Comparison of ENCODE assay signal across 26 cellular contexts in the genomic region with DNA sequence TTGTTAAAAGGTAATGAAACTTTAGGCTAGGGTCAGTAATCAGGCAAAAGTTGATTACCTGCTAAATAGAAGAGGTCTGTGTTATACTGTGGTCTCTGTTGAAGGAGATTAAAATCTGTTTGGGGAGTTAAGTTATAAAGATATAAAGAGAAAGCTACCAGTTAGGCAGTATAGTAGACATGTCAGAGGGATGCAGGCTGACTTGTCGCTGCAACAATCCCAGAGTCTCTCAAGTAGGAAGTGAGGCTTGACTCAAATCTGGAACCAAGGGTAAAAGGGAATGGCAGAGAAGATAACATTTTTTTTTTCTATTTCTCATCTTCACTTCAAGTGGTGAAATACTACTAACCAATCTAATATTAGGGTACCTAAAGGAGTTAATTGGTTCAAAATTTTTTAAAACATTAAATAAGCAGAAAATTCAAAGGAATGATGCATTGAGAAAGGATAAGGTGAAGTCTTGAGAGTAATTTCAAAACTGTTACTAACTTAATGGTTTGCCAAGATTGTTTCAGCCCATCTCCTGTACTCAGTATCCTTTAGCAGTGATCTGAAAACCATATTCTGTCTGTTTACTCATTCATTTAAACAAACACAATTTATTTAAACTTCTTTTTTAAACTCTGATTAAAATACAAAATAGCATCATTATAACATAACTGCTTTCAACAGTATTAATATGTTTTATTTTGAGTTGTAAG.
"Had no signal": no experiment of that assay in that cellular context is flagged by ENCODE, and none has a peak within 500 bp of the region (broad histone marks: within the 10 kb centered on the region; RNA-seq: fewer than 3 reads in every experiment).

No MANE protein-coding gene starts in this region.

- H3K9me3 ChIP-seq: esophagus muscularis mucosa, heart right ventricle, left ventricle myocardium inferior, mucosa of descending colon, psoas muscle, sigmoid colon, stomach, thyroid gland, upper lobe of right lung had no signal

- H3K36me3 ChIP-seq: brain microvascular endothelial cell had no signal

- H3K27me3 ChIP-seq: brain microvascular endothelial cell, esophagus muscularis mucosa, heart right ventricle, sigmoid colon, stomach, thyroid gland, upper lobe of right lung had no signal

- H3K4me3 Mint-ChIP-seq: activated B cell treated with CpG ODN at 0.5 μM for 24 hours; dendritic cell treated with granulocyte-macrophage colony-stimulating factor and Interleukin-4, amounts not matched to agents 40 ng/mL and 50 ng/mL, for 4 days; endodermal cell; neural crest cell; stimulated activated naive B cell treated with anti-CD40 and anti-IgM and Interleukin-4, amounts not matched to agents 10 μg/mL and 1 μg/mL and 100 μg/mL, for 72 hours had no signal

- H3K27ac Mint-ChIP-seq: activated B cell treated with CpG ODN at 0.5 μM for 24 hours; activated naive CD8-positive, alpha-beta T cell treated with anti-CD3 and anti-CD28 coated beads, Interleukin-2, amount 10 ng/mL, durations not matched to agents 7 days and 5 days; dendritic cell treated with granulocyte-macrophage colony-stimulating factor and Interleukin-4, amounts not matched to agents 40 ng/mL and 50 ng/mL, for 4 days; endodermal cell; stimulated activated naive B cell treated with anti-CD40 and anti-IgM and Interleukin-4, amounts not matched to agents 10 μg/mL and 1 μg/mL and 100 μg/mL, for 72 hours had no signal

- H3K9me3 Mint-ChIP-seq: neural crest cell had no signal

- ATAC-seq: heart right ventricle, mucosa of descending colon, psoas muscle, upper lobe of right lung had no signal

- H3K27ac ChIP-seq: brain microvascular endothelial cell, esophagus muscularis mucosa, heart right ventricle, left ventricle myocardium inferior, parathyroid adenoma, psoas muscle, sigmoid colon, stomach, thyroid gland, upper lobe of right lung had no signal

- DNase-seq: activated B cell treated with CpG ODN at 0.5 μM for 24 hours; activated CD8-positive, alpha-beta memory T cell treated with anti-CD3 and anti-CD28 coated beads for 24 hours; activated gamma-delta T cell treated with Interleukin-2 at 50 U/mL for 16 hours; activated naive CD8-positive, alpha-beta T cell treated with anti-CD3 and anti-CD28 coated beads, Interleukin-2, amount 10 ng/mL, durations not matched to agents 7 days and 5 days; amniotic stem cell; brain microvascular endothelial cell; endodermal cell; foreskin melanocyte; heart right ventricle; islet precursor cell; left ventricle myocardium inferior; mucosa of descending colon; occipital lobe; psoas muscle; sigmoid colon; stimulated activated CD4-positive, alpha-beta T cell treated with anti-CD3 and anti-CD28 coated beads, Interleukin-4, amount 100 ng/mL, for 4 hours; stimulated activated CD8-positive, alpha-beta memory T cell treated with anti-CD3 and anti-CD28 coated beads, Interleukin-4, amount 100 ng/mL, for 48 hours; stimulated activated naive B cell treated with anti-CD40 and anti-IgM and Interleukin-4, amounts not matched to agents 10 μg/mL and 1 μg/mL and 100 μg/mL, for 72 hours; stomach; thyroid gland; upper lobe of right lung had no signal

- H3K4me1 Mint-ChIP-seq: neural crest cell had no signal

- H3K4me3 ChIP-seq: esophagus muscularis mucosa, heart right ventricle, left ventricle myocardium inferior, lung, mucosa of descending colon, psoas muscle, sigmoid colon, stomach, thyroid gland, upper lobe of right lung had no signal

- H3K27me3 Mint-ChIP-seq: activated B cell treated with CpG ODN at 0.5 μM for 24 hours; activated naive CD8-positive, alpha-beta T cell treated with anti-CD3 and anti-CD28 coated beads, Interleukin-2, amount 10 ng/mL, durations not matched to agents 7 days and 5 days; dendritic cell treated with granulocyte-macrophage colony-stimulating factor and Interleukin-4, amounts not matched to agents 40 ng/mL and 50 ng/mL, for 4 days; stimulated activated naive B cell treated with anti-CD40 and anti-IgM and Interleukin-4, amounts not matched to agents 10 μg/mL and 1 μg/mL and 100 μg/mL, for 72 hours had no signal

- H3K4me1 ChIP-seq: parathyroid adenoma had no signal
